Comparison of ENCODE assay signal across 1 cellular context in genomic region chr19:4052114-4052992, GRCh38.
TF ChIP-seq lines count a peak whose summit lies in the region.

No MANE protein-coding gene starts in this region.

TF ChIP-seq in HepG2, 621 proteins besides CTCF, POLR2A, EP300 and RAD21 (continued from another document and continues in another):
- TF ChIP-seq SIX1 (CRISPR knock-in tag; IDR thresholded peaks at IDR 0.05; ENCODE audit: borderline replicate concordance) (0 out of 2 replicates have a peak, but pooled peaks have one; percentile 24), FOXK2 (IDR thresholded peaks at IDR 0.05) (no peak), ZNF674 (CRISPR knock-in tag; IDR thresholded peaks at IDR 0.05; ENCODE audit: low read depth) (no peak), HMGXB3 (CRISPR knock-in tag; IDR thresholded peaks at IDR 0.05; ENCODE audit: borderline replicate concordance) (no peak), ZNF737 (CRISPR knock-in tag; IDR thresholded peaks at IDR 0.05; ENCODE audit: borderline replicate concordance) (no peak), MLLT10 (CRISPR knock-in tag; IDR thresholded peaks at IDR 0.05) (no peak), ZNF569 (CRISPR knock-in tag; IDR thresholded peaks at IDR 0.05; ENCODE audit: borderline replicate concordance) (no peak), BRD4 (CRISPR knock-in tag; IDR thresholded peaks at IDR 0.05) (peak; percentile 16), ZNF557 (CRISPR knock-in tag; IDR thresholded peaks at IDR 0.05) (no peak; the same call in 1 of the 2 replicates), ZNF550 (CRISPR knock-in tag; IDR thresholded peaks at IDR 0.05; ENCODE audit: borderline replicate concordance) (no peak), ZNF20 (CRISPR knock-in tag; IDR thresholded peaks at IDR 0.05) (no peak), TRIM22 (IDR thresholded peaks at IDR 0.05) (no peak), SMC3 (IDR thresholded peaks at IDR 0.05; ENCODE audit: low read length) (no peak), SMAD1 (CRISPR knock-in tag; IDR thresholded peaks at IDR 0.05; ENCODE audit: borderline replicate concordance, low read depth) (peak; percentile 50; the same call in 1 of the 2 replicates), SP5 (CRISPR knock-in tag; IDR thresholded peaks at IDR 0.05; ENCODE audit: borderline replicate concordance, low read depth) (peak; percentile 94), ZNF83 (CRISPR knock-in tag; IDR thresholded peaks at IDR 0.05; ENCODE audit: borderline replicate concordance) (no peak), XBP1 (CRISPR knock-in tag; IDR thresholded peaks at IDR 0.05) (no peak), ATF2 (CRISPR knock-in tag; IDR thresholded peaks at IDR 0.05) (peak; percentile 84), DMTF1 (CRISPR knock-in tag; IDR thresholded peaks at IDR 0.05) (no peak), ZBTB3 (CRISPR knock-in tag; IDR thresholded peaks at IDR 0.05; ENCODE audit: borderline replicate concordance, low read depth) (peak; percentile 86; the same call in 1 of the 2 replicates), HCFC1 (IDR thresholded peaks at IDR 0.05; ENCODE audit: low read depth, low read length) (0 out of 2 replicates have a peak, but pooled peaks have one; percentile 18), AGO2 (optimal IDR thresholded peaks at IDR 0.05; ENCODE audit: low read depth, low read length) (peak; percentile 8), CERS6 (CRISPR knock-in tag; IDR thresholded peaks at IDR 0.05) (no peak), ZNF30 (CRISPR knock-in tag; IDR thresholded peaks at IDR 0.05) (no peak), ZNF253 (CRISPR knock-in tag; IDR thresholded peaks at IDR 0.05; ENCODE audit: borderline replicate concordance) (no peak), ZNF407 (CRISPR knock-in tag; IDR thresholded peaks at IDR 0.05; ENCODE audit: not compliant biosample characterization) (no peak), ZNF660 (CRISPR knock-in tag; IDR thresholded peaks at IDR 0.05; ENCODE audit: borderline replicate concordance, low read depth) (no peak), ZBTB20 (CRISPR knock-in tag; IDR thresholded peaks at IDR 0.05; ENCODE audit: borderline replicate concordance, low read depth) (peak; percentile 70), HOXA9 (CRISPR knock-in tag; IDR thresholded peaks at IDR 0.05; ENCODE audit: borderline replicate concordance) (no peak), FOXP4 (CRISPR knock-in tag; IDR thresholded peaks at IDR 0.05) (peak; percentile 86), ZNF607 (CRISPR knock-in tag; IDR thresholded peaks at IDR 0.05; ENCODE audit: borderline replicate concordance) (no peak; the same call in 1 of the 2 replicates), ZNF691 (CRISPR knock-in tag; IDR thresholded peaks at IDR 0.05; ENCODE audit: borderline replicate concordance, low read depth) (peak; percentile 65; the same call in 1 of the 2 replicates), LBX2 (CRISPR knock-in tag; IDR thresholded peaks at IDR 0.05; ENCODE audit: borderline replicate concordance) (no peak), MED8 (CRISPR knock-in tag; IDR thresholded peaks at IDR 0.05; ENCODE audit: insufficient replicate concordance) (peak; percentile 68), HNRNPK (IDR thresholded peaks at IDR 0.05; ENCODE audit: low read depth, low read length, poor library complexity, severe bottlenecking) (no peak), PAF1 (CRISPR knock-in tag; IDR thresholded peaks at IDR 0.05) (no peak), ZNF34 (CRISPR knock-in tag; IDR thresholded peaks at IDR 0.05; ENCODE audit: borderline replicate concordance) (peak; percentile 60; the same call in 1 of the 2 replicates)
